Comparison of ENCODE assay signal across 8 cellular contexts in the genomic region with DNA sequence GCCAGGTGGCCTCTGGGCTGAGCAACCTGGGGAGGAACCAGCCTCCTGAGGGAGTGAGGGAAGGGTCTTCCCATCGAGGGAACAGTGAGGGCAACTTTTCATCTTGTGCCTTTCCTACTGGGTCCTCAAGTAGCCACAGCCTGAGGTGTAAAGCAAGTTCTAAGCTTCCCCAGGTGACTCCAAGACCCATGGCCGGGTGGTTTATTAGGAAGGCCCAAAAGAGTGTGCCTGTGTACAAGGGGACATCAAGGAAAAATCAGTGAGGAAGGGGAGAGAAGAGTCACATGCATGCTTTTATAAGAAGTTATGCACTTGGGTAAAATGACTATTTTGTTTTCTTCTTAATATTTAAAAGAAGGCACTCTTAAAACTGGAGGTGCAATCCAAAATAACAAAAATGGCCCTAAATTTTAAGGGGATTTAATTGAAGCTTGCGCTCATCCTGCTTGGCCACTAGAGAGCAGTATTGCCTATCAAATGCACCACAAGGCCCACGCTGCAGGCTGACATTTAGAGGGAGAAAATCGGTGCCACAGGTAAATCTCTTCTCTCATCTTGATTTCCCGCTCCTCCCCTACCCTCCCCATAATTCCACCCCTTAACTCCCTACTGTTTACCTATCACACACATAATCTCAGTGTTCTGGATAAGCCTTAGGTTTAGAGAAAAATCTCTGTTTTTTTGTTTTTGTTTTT.
DNase-seq lines count a peak whose midpoint lies in the region; ATAC-seq and TF ChIP-seq lines count a peak whose summit lies in the region.

No MANE protein-coding gene starts in this region.

- no peak overlapping the region for H3K27ac Mint-ChIP-seq in activated T-cell treated with anti-CD3 and anti-CD28 coated beads, Interleukin-2, amount 50 U/mL, for 24 hours

- H2AFZ ChIP-seq in DND-41 (ENCODE audit: low read depth, low read length): no peak overlapping the region

- H3K4me1 Mint-ChIP-seq in activated T-cell treated with anti-CD3 and anti-CD28 coated beads, Interleukin-2, amount 50 U/mL, for 24 hours (ENCODE audit: low read depth): no peaks in the 10 kb centered on the region

- no peaks in the 10 kb centered on the region for H3K36me3 Mint-ChIP-seq in activated T-cell treated with anti-CD3 and anti-CD28 coated beads, Interleukin-2, amount 50 U/mL, for 24 hours (ENCODE audit: low read depth)

- no peaks in the 10 kb centered on the region for H3K4me1 ChIP-seq in DND-41 (ENCODE audit: insufficient read depth, low read length)

- no peak overlapping the region for H3K4me3 ChIP-seq in DND-41 (ENCODE audit: low read depth in 1 of 2, low read length in 2 of 2)

- no peak overlapping the region for H3K4me2 ChIP-seq in DND-41 (ENCODE audit: insufficient read depth, low read length)

- H3K9me3 Mint-ChIP-seq in activated T-cell treated with anti-CD3 and anti-CD28 coated beads, Interleukin-2, amount 50 U/mL, for 24 hours: peaks cover 3% of the 10 kb centered on the region

- no peak overlapping the region for H3K9ac ChIP-seq in DND-41 (ENCODE audit: low read depth, low read length)

- no peaks in the 10 kb centered on the region for H3K36me3 ChIP-seq in DND-41 (ENCODE audit: insufficient read depth, low read length)

- H3K27me3 Mint-ChIP-seq in activated T-cell treated with anti-CD3 and anti-CD28 coated beads, Interleukin-2, amount 50 U/mL, for 24 hours: peaks cover 6% of the 10 kb centered on the region

- no peak overlapping the region for H3K4me3 Mint-ChIP-seq in activated T-cell treated with anti-CD3 and anti-CD28 coated beads, Interleukin-2, amount 50 U/mL, for 24 hours

- no peaks in the 10 kb centered on the region for H3K27me3 ChIP-seq in DND-41 (ENCODE audit: insufficient read depth, low read length, poor library complexity)

- ATAC-seq in DND-41 (ENCODE audit: insufficient read depth, low read depth) (no peak), GM21390 (IDR thresholded peaks at IDR 0.05; ENCODE audit: unreplicated experiment) (no peak)

- peak; percentile 80 for TF ChIP-seq CTCF in DND-41 (IDR thresholded peaks at IDR 0.05; ENCODE audit: borderline replicate concordance, extremely low read depth, low read length, poor library complexity, severe bottlenecking)

- no peaks in the 10 kb centered on the region for H3K79me2 ChIP-seq in DND-41 (ENCODE audit: insufficient read depth, low read length)

- H4K20me1 ChIP-seq in DND-41 (ENCODE audit: insufficient read depth, low read length): no peaks in the 10 kb centered on the region

- no peaks in the 10 kb centered on the region for H3K9me3 ChIP-seq in DND-41 (ENCODE audit: insufficient read depth, low read length, severe bottlenecking)

- peak; percentile 27 for DNase-seq in DND-41
- peak; percentile 62 for DNase-seq in HCEC 1CT
- DNase-seq in NCI-H748 (lab: John Stamatoyannopoulos, UW; ENCODE audit: unreplicated experiment): peak; percentile 9
- DNase-seq in activated T-cell treated with anti-CD3 and anti-CD28 coated beads, Interleukin-2, amount 50 U/mL, for 24 hours: peak; percentile 33
- DNase-seq in glomerular visceral epithelial cell (ENCODE audit: extremely low spot score): peak; percentile 56
- DNase-seq in pons (ENCODE audit: low spot score): peak; percentile 29
- DNase-seq in activated CD4-positive, CD25-positive, alpha-beta regulatory T cell treated with anti-CD3 and anti-CD28 coated beads, Interleukin-2, amount 50 U/mL, for 72 hours: no peak

- no peak overlapping the region for H3K27ac ChIP-seq in DND-41 (ENCODE audit: low read length)
